Comparison of ENCODE assay signal across 28 cellular contexts in the genomic region with DNA sequence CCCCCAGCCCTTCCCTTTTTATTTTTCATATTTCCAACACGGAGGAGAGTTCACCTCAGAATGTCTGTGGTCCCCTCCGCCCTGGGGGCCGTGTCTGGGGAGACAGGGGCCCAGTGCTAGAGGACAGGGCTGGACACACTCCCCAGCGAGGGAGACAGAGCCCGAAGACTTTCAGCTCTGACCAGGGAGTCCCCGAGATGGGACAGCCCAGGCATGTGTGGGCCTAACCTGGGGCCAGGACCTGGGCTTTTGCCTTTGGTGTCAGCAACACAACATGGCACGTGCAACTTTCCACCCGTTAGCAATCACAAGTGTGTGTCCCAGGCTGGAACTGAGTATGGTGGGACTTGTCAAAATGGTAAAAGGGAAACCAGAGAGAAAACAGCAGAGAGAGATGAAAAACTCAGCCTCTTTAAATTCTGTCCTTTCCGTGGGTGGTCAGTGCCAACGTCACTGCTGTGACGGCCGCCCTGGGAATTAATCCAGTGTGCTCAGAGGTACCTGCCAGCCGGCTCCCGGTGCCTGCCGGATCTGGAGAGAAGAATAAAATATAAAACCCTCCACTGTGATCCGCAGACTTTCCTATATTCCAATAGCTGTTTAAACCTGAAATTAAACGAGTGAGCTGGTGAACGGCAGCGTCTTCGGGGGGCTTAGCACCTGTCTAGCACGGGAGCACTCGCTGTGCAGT.
DNase-seq lines count a peak whose midpoint lies in the region; ATAC-seq and TF ChIP-seq lines count a peak whose summit lies in the region.
"Had no signal": no experiment of that assay in that cellular context is flagged by ENCODE, and none has a peak within 500 bp of the region (broad histone marks: within the 10 kb centered on the region; RNA-seq: fewer than 3 reads in every experiment).

No MANE protein-coding gene starts in this region.

- H3K9me3 ChIP-seq in stomach = peaks cover 0 to 17% (median 10%) of the 10 kb centered on the region in 4 donors
- H3K9me3 ChIP-seq: Caco-2, colonic mucosa had no signal

- H3K4me3 Mint-ChIP-seq in GM23338 = no peak overlapping the region
- no peak overlapping the region for H3K4me3 Mint-ChIP-seq in brain
- H3K4me3 Mint-ChIP-seq: immature natural killer cell, nephron progenitor cell, type B pancreatic cell had no signal

- no peaks in the 10 kb centered on the region for H3K79me2 ChIP-seq in GM23338 (replicated peaks; ENCODE audit: insufficient read depth)

- peak overlapping the region; percentile 78; the same call in 1 of the 2 replicates for H2AFZ ChIP-seq in GM23338

- H3K9me2 ChIP-seq in GM23338 (ENCODE audit: insufficient read depth) = 0 out of 2 replicates have a peak, but pooled peaks cover 3% of the 10 kb centered on the region

- H3K27me3 ChIP-seq in GM23338 (ENCODE audit: insufficient read depth) (no peaks in the 10 kb centered on the region), stomach (peaks cover 0 to 19% (median 0%) of the 10 kb centered on the region in 3 donors)
- H3K27me3 ChIP-seq: colonic mucosa had no signal

- H3K4me2 ChIP-seq in GM23338 = no peak overlapping the region

- no peaks in the 10 kb centered on the region for H4K20me1 ChIP-seq in GM23338 (replicated peaks; ENCODE audit: insufficient read depth)

- intact Hi-C loops in stomach (cut with DNase I; ENCODE audit: low total_unique reads) = no loop called here

- H3K4me1 ChIP-seq in GM23338 (ENCODE audit: insufficient read depth) = no peaks in the 10 kb centered on the region
- H3K4me1 ChIP-seq in stomach = no peaks in the 10 kb centered on the region
- H3K4me1 ChIP-seq: Caco-2, colonic mucosa had no signal

- H3K9me3 Mint-ChIP-seq in GM23338 (peaks cover 9% of the 10 kb centered on the region; the same call in 2 of the 3 replicates), brain (peaks cover 0 to 15% (median 13%) of the 10 kb centered on the region in 5 experiments)
- H3K9me3 Mint-ChIP-seq: type B pancreatic cell had no signal

- ATAC-seq in GM23338 (peak; percentile 34; the same call in 1 of the 3 replicates), HG03045 (IDR thresholded peaks at IDR 0.05; ENCODE audit: unreplicated experiment) (no peak), HG03025 (IDR thresholded peaks at IDR 0.05; ENCODE audit: low FRiP score, unreplicated experiment) (no peak)
- ATAC-seq: activated naive CD4-positive, alpha-beta T cell treated with anti-CD3 and anti-CD28 coated beads, Interleukin-2, amount 50 U/mL, for 72 hours; left colon had no signal

- no peaks in the 10 kb centered on the region for H3K27me3 Mint-ChIP-seq in GM23338 (ENCODE audit: insufficient read depth, low read depth, poor library complexity)
- no peaks in the 10 kb centered on the region for H3K27me3 Mint-ChIP-seq in brain
- H3K27me3 Mint-ChIP-seq: progenitor cell of endocrine pancreas, type B pancreatic cell had no signal

- H3K4me3 ChIP-seq in GM23338 (no peak overlapping the region), stomach (no peak overlapping the region)
- H3K4me3 ChIP-seq: colonic mucosa had no signal

- TF ChIP-seq CTCF in GM23338 (conservative IDR thresholded peaks at IDR 0.05; ENCODE audit: low read depth in 2 of 2) = no peak
- no peak for TF ChIP-seq CTCF in brain (conservative IDR thresholded peaks at IDR 0.05)
- TF ChIP-seq CTCF in stomach (IDR thresholded peaks at IDR 0.05) = no peak

- DNase-seq in GM23338 (ENCODE audit: low spot score) (no peak), midbrain (lab: John Stamatoyannopoulos, UW) (peak; percentile 48), stomach (peak; percentile 15), erythroblast (lab: John Stamatoyannopoulos, UW) (no peak), NCI-H748 (lab: John Stamatoyannopoulos, UW; ENCODE audit: unreplicated experiment) (no peak)
- DNase-seq: activated CD4-positive, alpha-beta T cell treated with anti-CD3 and anti-CD28 coated beads for 48 hours; Caco-2; colonic mucosa; DMS53; effector CD8-positive, alpha-beta T cell; immature natural killer cell; left colon; MM.1S; NCI-H2029 treated with DMSO at 0.1 percent for 48 hours; NCI-H226; NCI-H526 treated with DMSO at 0.1 percent for 48 hours; nephron progenitor cell; stimulated activated CD4-positive, alpha-beta T cell treated with anti-CD3 and anti-CD28 coated beads, Interleukin-4, amount 100 ng/mL, for 24 hours; T1000; WERI-Rb-1 had no signal

- H3K4me1 Mint-ChIP-seq in GM23338 (peaks cover 12% of the 10 kb centered on the region), brain (peaks cover 61% of the 10 kb centered on the region)
- H3K4me1 Mint-ChIP-seq: immature natural killer cell had no signal

- H3K36me3 ChIP-seq in GM23338 (ENCODE audit: insufficient read depth) (no peaks in the 10 kb centered on the region), stomach (no peaks in the 10 kb centered on the region)
- H3K36me3 ChIP-seq: colonic mucosa, WERI-Rb-1 had no signal

- WGBS in stomach, 5 donors = 52 to 64% (median 62%) methylated on average over 22 of the region's 22 CpGs

- TF ChIP-seq EP300 in stomach (IDR thresholded peaks at IDR 0.05) = no peak

- no peak overlapping the region for H3K27ac Mint-ChIP-seq in GM23338
- peak overlapping the region in 4 of 5 experiments; percentile 46 to 88 (median 77) for H3K27ac Mint-ChIP-seq in brain
- H3K27ac Mint-ChIP-seq: activated naive CD4-positive, alpha-beta T cell treated with anti-CD3 and anti-CD28 coated beads, Interleukin-2, amount 50 U/mL, for 72 hours; immature natural killer cell; nephron progenitor cell; progenitor cell of endocrine pancreas; type B pancreatic cell had no signal

- TF ChIP-seq POLR2A in stomach (IDR thresholded peaks at IDR 0.05) (no peak), erythroblast (IDR thresholded peaks at IDR 0.05; ENCODE audit: low read length) (no peak)

- H3K36me3 Mint-ChIP-seq in GM23338 (ENCODE audit: low read depth) = 0 out of 3 replicates have a peak, but pooled peaks cover 5% of the 10 kb centered on the region
- H3K36me3 Mint-ChIP-seq in brain = peaks cover 13% of the 10 kb centered on the region
- H3K36me3 Mint-ChIP-seq: activated naive CD4-positive, alpha-beta T cell treated with anti-CD3 and anti-CD28 coated beads, Interleukin-2, amount 50 U/mL, for 72 hours; type B pancreatic cell had no signal

- H3K27ac ChIP-seq in GM23338 (ENCODE audit: low read depth) (no peak overlapping the region), stomach (no peak overlapping the region)
- H3K27ac ChIP-seq: C4-2B, colonic mucosa, epithelial cell of prostate, WERI-Rb-1 had no signal

- H3F3A ChIP-seq in GM23338 (replicated peaks; ENCODE audit: low read depth) = no peaks in the 10 kb centered on the region

TF ChIP-seq in GM23338, 12 proteins besides CTCF, POLR2A, EP300 and RAD21 (continues in another document):
- TF ChIP-seq STAT1 (IDR thresholded peaks at IDR 0.05; ENCODE audit: unreplicated experiment) (no peak), EZH2phosphoT487 (IDR thresholded peaks at IDR 0.05; ENCODE audit: unreplicated experiment) (no peak), CREB1 (CRISPR knock-in tag; IDR thresholded peaks at IDR 0.05; ENCODE audit: low read depth) (no peak), NANOG (IDR thresholded peaks at IDR 0.05; ENCODE audit: borderline replicate concordance) (no peak), ZNF114 (CRISPR knock-in tag; IDR thresholded peaks at IDR 0.05) (no peak)

Comparison
In these comparisons a context has a peak if more than half of its experiments do, and no peak if none do; other contexts are left out.
1. DNase-seq: peak in midbrain (single experiment) and stomach (single experiment); none in GM23338 (single experiment), erythroblast (0 of 2) and NCI-H748 (single experiment).